Comparison of ENCODE assay signal across 9 cellular contexts in genomic region chr3:127652246-127652995, GRCh38. TPM values are rescaled to one million over a fixed set of nuclear protein-coding genes. Genes with fewer than 3 reads are reported as not detected.
A peak's percentile ranks its signal among the peaks of the same experiment; 100 is the strongest.
DNase-seq lines count a peak whose midpoint lies in the region; ATAC-seq, FAIRE-seq and TF ChIP-seq lines count a peak whose summit lies in the region.
"Had no signal": no experiment of that assay in that cellular context is flagged by ENCODE, and none has a peak within 500 bp of the region (broad histone marks: within the 10 kb centered on the region; RNA-seq: fewer than 3 reads in every experiment).

No MANE protein-coding gene starts in this region.

- H3K4me3 ChIP-seq in BE2C (ENCODE audit: low read depth, low read length) (no peak overlapping the region), heart right ventricle (no peak overlapping the region), psoas muscle (no peak overlapping the region)

- TF ChIP-seq POLR2A in GM12891 (IDR thresholded peaks at IDR 0.05; ENCODE audit: low read depth, low read length) = no peak

- peak; percentile 56 for FAIRE-seq in GM12891 (lab: Jason Lieb, UNC)
- FAIRE-seq: islet of Langerhans had no signal

- H3K9me3 Mint-ChIP-seq in activated naive CD4-positive, alpha-beta T cell treated with anti-CD3 and anti-CD28 coated beads, Interleukin-2, amount 50 U/mL, for 72 hours = no peaks in the 10 kb centered on the region

- H3K36me3 ChIP-seq in BE2C (peaks cover 8% of the 10 kb centered on the region), heart right ventricle (no peaks in the 10 kb centered on the region), psoas muscle (ENCODE audit: insufficient read depth in 1 of 2, low read depth in 1 of 2) (no peaks in the 10 kb centered on the region)

- H3K4me1 ChIP-seq in BE2C (peaks cover 7% of the 10 kb centered on the region; the same call in 1 of the 2 replicates), heart right ventricle (peaks cover 0 to 12% (median 4%) of the 10 kb centered on the region in 9 donors), psoas muscle (no peaks in the 10 kb centered on the region)

- DNase-seq in BE2C (peak; percentile 72), GM12891 (ENCODE audit: insufficient read length, low spot score) (peak; percentile 61), NCI-H2196 treated with DMSO at 0.1 percent for 48 hours (lab: John Stamatoyannopoulos, UW; ENCODE audit: unreplicated experiment) (peak; percentile 62), heart right ventricle (peak in 1 of 2 donors; percentile 38), psoas muscle (peak; percentile 58 to 76), pons (ENCODE audit: low spot score) (no peak)
- DNase-seq in activated naive CD4-positive, alpha-beta T cell treated with anti-CD3 and anti-CD28 coated beads, Interleukin-2, amount 50 U/mL, for 72 hours (ENCODE audit: low spot score in 2 of 2) = peak in 1 of 2 donors; percentile 33

- TF ChIP-seq CTCF in BE2C (IDR thresholded peaks at IDR 0.05; ENCODE audit: low read depth, low read length) (peak; percentile 92), heart right ventricle (IDR thresholded peaks at IDR 0.05) (peak; percentile 79 to 97 (median 94)), psoas muscle (IDR thresholded peaks at IDR 0.05) (peak; percentile 93)

- H3K36me3 Mint-ChIP-seq in activated naive CD4-positive, alpha-beta T cell treated with anti-CD3 and anti-CD28 coated beads, Interleukin-2, amount 50 U/mL, for 72 hours = no peaks in the 10 kb centered on the region

- H3K27me3 ChIP-seq in BE2C (no peaks in the 10 kb centered on the region), heart right ventricle (no peaks in the 10 kb centered on the region), psoas muscle (ENCODE audit: insufficient read depth in 3 of 3, low read length in 2 of 3) (no peaks in the 10 kb centered on the region)

- H3K27ac ChIP-seq in heart right ventricle = no peak overlapping the region
- H3K27ac ChIP-seq in psoas muscle = no peak overlapping the region

- intact Hi-C loops in heart right ventricle (cut with DNase I) = loop anchor here (1.0 to 10.0 kb wide), 10 partner anchors 170 to 402 kb away; partner anchors contain the start of genes SEC61A1 (in 2 of the 10) and MGLL (in 1 of the 10)
- intact Hi-C loops in psoas muscle (cut with DNase I) = loop anchor here (2.0 to 5.0 kb wide), 5 partner anchors 40 to 320 kb away; no protein-coding TSS in a partner anchor

- H3K27ac Mint-ChIP-seq in activated naive CD4-positive, alpha-beta T cell treated with anti-CD3 and anti-CD28 coated beads, Interleukin-2, amount 50 U/mL, for 72 hours = no peak overlapping the region

- peak; percentile 62 to 67 for ATAC-seq in activated naive CD4-positive, alpha-beta T cell treated with anti-CD3 and anti-CD28 coated beads, Interleukin-2, amount 50 U/mL, for 72 hours
- ATAC-seq in heart right ventricle = peak; percentile 84 to 93 (median 89)
- ATAC-seq in psoas muscle = peak; percentile 85 to 97 (median 90)
- ATAC-seq in HG03025 (IDR thresholded peaks at IDR 0.05; ENCODE audit: low FRiP score, unreplicated experiment) = no peak

- WGBS in heart right ventricle, 2 donors = 54 to 61% methylated on average over 13 of the region's 13 CpGs
- 54 to 62% (median 55%) methylated on average over 13 of the region's 13 CpGs for WGBS in psoas muscle, 3 donors

- H3K9me3 ChIP-seq in BE2C = no peaks in the 10 kb centered on the region
- no peaks in the 10 kb centered on the region for H3K9me3 ChIP-seq in heart right ventricle
- H3K9me3 ChIP-seq in psoas muscle = no peaks in the 10 kb centered on the region

TF ChIP-seq in GM12891, 5 proteins besides CTCF, POLR2A, EP300 and RAD21:
- TF ChIP-seq TAF1 (IDR thresholded peaks at IDR 0.05; ENCODE audit: low read depth, low read length) (no peak), PAX5 (IDR thresholded peaks at IDR 0.05; ENCODE audit: insufficient read depth, low read length, severe bottlenecking) (no peak), POLR2AphosphoS5 (IDR thresholded peaks at IDR 0.05; ENCODE audit: low read depth, low read length) (no peak), POU2F2 (IDR thresholded peaks at IDR 0.05; ENCODE audit: low read depth, low read length) (no peak), SPI1 (IDR thresholded peaks at IDR 0.05; ENCODE audit: low read depth, low read length) (no peak)

RNA-seq across cellular contexts. Expression of gene ABTB1, which starts 20.3 kb away (rescaled TPM):
- polyA plus RNA-seq in BE2C (2012; ENCODE audit: insufficient read depth, insufficient read length, low read depth) = 4.2 TPM
- 9.5 TPM for polyA plus RNA-seq in GM12891 (2012; ENCODE audit: low read depth, missing spikeins)
- 10 to 100 TPM; 12.2 to 27.6 TPM for total RNA-seq in activated naive CD4-positive, alpha-beta T cell treated with anti-CD3 and anti-CD28 coated beads, Interleukin-2, amount 50 U/mL, for 72 hours
- total RNA-seq in heart right ventricle (10 to 100 TPM; 19.6 to 47.9 (median 23.9) TPM), psoas muscle (10 to 100 TPM; 22.8 to 34.5 (median 27.6) TPM)
- polyA plus RNA-seq in heart right ventricle (10 to 100 TPM; 36.0 to 56.3 TPM), psoas muscle (10 to 100 TPM; 29.1 to 30.3 (median 30.1) TPM)

RNA-seq across cellular contexts. Expression of gene PODXL2, which starts 23.4 kb away (rescaled TPM):
- 145 TPM for polyA plus RNA-seq in BE2C (2012; ENCODE audit: insufficient read depth, insufficient read length, low read depth)
- polyA plus RNA-seq in GM12891 (2012; ENCODE audit: low read depth, missing spikeins) = 4.0 TPM
- total RNA-seq in activated naive CD4-positive, alpha-beta T cell treated with anti-CD3 and anti-CD28 coated beads, Interleukin-2, amount 50 U/mL, for 72 hours = 1 to 10 TPM in 1 of 2 donors, under 1 TPM in 1; 0.43 to 1.8 TPM
- total RNA-seq in heart right ventricle (1 to 10 TPM in 9 of 10 donors, under 1 TPM in 1; 0.42 to 4.0 (median 1.5) TPM), psoas muscle (1 to 10 TPM; 1.4 to 2.6 (median 1.8) TPM)
- polyA plus RNA-seq in heart right ventricle (1 to 10 TPM in 1 of 2 donors, under 1 TPM in 1; 0.66 to 2.2 TPM), psoas muscle (1 to 10 TPM; 1.4 to 3.0 (median 2.5) TPM)

RNA-seq across cellular contexts. Expression of gene MCM2, which starts 54.2 kb away (rescaled TPM):
- polyA plus RNA-seq in BE2C (2012; ENCODE audit: insufficient read depth, insufficient read length, low read depth) = 39.5 TPM
- polyA plus RNA-seq in GM12891 (2012; ENCODE audit: low read depth, missing spikeins) = 95.8 TPM
- 100 to 1,000 TPM; 172 to 245 TPM for total RNA-seq in activated naive CD4-positive, alpha-beta T cell treated with anti-CD3 and anti-CD28 coated beads, Interleukin-2, amount 50 U/mL, for 72 hours
- 10 to 100 TPM in 2 of 10 donors, 1 to 10 TPM in 8; 4.1 to 10.9 (median 7.0) TPM for total RNA-seq in heart right ventricle
- 1 to 10 TPM; 1.1 to 3.6 TPM for polyA plus RNA-seq in heart right ventricle
- total RNA-seq in psoas muscle = 1 to 10 TPM; 4.5 to 6.0 (median 5.3) TPM
- polyA plus RNA-seq in psoas muscle = 1 to 10 TPM; 2.4 to 5.2 (median 4.0) TPM

Comparison
In these comparisons a context has a peak if more than half of its experiments do, and no peak if none do; other contexts are left out.
1. RNA of gene MCM2, which starts 54.2 kb away (total RNA-seq): 172 to 245 TPM in activated naive CD4-positive, alpha-beta T cell treated with anti-CD3 and anti-CD28 coated beads, Interleukin-2, amount 50 U/mL, for 72 hours; 4.1 to 10.9 TPM in heart right ventricle and 4.5 to 6.0 TPM in psoas muscle; every median in the first group is over 10 times any median in the second.
2. Peak in every context shown above with its lines, with median percentiles within 50 percentile points of each other: CTCF ChIP-seq.